ENCODE assay signal across 9 cellular contexts in the genomic region with DNA sequence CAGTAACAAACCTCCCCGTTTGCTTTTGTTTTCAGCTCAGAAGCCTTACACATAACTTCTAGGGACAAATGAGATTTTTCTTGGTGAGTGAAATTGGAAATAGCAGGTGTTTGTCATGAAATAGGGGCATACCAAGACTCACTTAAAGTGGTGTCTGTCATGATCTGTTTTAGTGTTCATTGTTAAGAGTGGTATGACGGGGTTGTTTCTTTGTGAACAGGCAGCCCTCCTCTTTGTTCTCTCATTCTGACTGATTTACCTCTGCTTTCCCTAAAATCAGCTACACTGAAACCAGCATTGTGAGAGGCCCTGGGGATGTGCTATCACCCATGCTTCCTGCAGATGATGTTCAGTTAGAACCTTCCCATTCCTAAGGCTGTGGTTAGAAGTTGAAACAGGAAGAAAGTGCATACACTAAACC. TPM values are rescaled to one million over a fixed set of nuclear protein-coding genes. Genes with fewer than 3 reads are reported as not detected.
DNase-seq lines count a peak whose midpoint lies in the region; ATAC-seq and TF ChIP-seq lines count a peak whose summit lies in the region.
"Had no signal": no experiment of that assay in that cellular context is flagged by ENCODE, and none has a peak within 500 bp of the region (broad histone marks: within the 10 kb centered on the region; RNA-seq: fewer than 3 reads in every experiment).

No MANE protein-coding gene starts in this region.

- no peaks in the 10 kb centered on the region for H3K4me1 ChIP-seq in foreskin keratinocyte

- H3K36me3 Mint-ChIP-seq in activated T-cell treated with anti-CD3 and anti-CD28 coated beads, Interleukin-2, amount 50 U/mL, for 72 hours (ENCODE audit: insufficient read depth in 2 of 2), result peaks cover 5% of the 10 kb centered on the region in 2 donors

- H3K4me3 Mint-ChIP-seq in activated T-cell treated with anti-CD3 and anti-CD28 coated beads, Interleukin-2, amount 50 U/mL, for 72 hours, result peak overlapping the region; percentile 82 to 89

- peak; percentile 50 for ATAC-seq in GM19455 (IDR thresholded peaks at IDR 0.05; ENCODE audit: unreplicated experiment)
- ATAC-seq in HG03354 (IDR thresholded peaks at IDR 0.05; ENCODE audit: poor library complexity, severe bottlenecking, unreplicated experiment), result peak; percentile 52
- peak; percentile 72 for ATAC-seq in activated T-cell treated with anti-CD3 and anti-CD28 coated beads, Interleukin-2, amount 50 U/mL, for 72 hours (replicated peaks in 1 of 2)
- ATAC-seq in foreskin keratinocyte, result no peak
- no peak for ATAC-seq in left cardiac atrium

- intact Hi-C loops in left cardiac atrium (cut with DNase I), result no loop called here

- H3K27me3 ChIP-seq in GM06990 (replicated peaks; ENCODE audit: control insufficient read depth, insufficient read depth, low read length), result no peaks in the 10 kb centered on the region
- peaks cover 12% of the 10 kb centered on the region for H3K27me3 ChIP-seq in foreskin keratinocyte
- H3K27me3 ChIP-seq: upper lobe of left lung had no signal

- H3K27ac Mint-ChIP-seq in activated T-cell treated with anti-CD3 and anti-CD28 coated beads, Interleukin-2, amount 50 U/mL, for 72 hours, result peak overlapping the region; percentile 96

- no peak overlapping the region for H3K27ac ChIP-seq in foreskin keratinocyte
- H3K27ac ChIP-seq: upper lobe of left lung had no signal

- peaks cover 19% of the 10 kb centered on the region for H3K27me3 Mint-ChIP-seq in activated T-cell treated with anti-CD3 and anti-CD28 coated beads, Interleukin-2, amount 50 U/mL, for 72 hours (ENCODE audit: low read depth)

- H3K4me3 ChIP-seq in GM06990 (replicated peaks; ENCODE audit: low read depth, low read length), result no peak overlapping the region; the same call in 1 of the 2 replicates
- H3K4me3 ChIP-seq: upper lobe of left lung had no signal

- no peak for TF ChIP-seq CTCF in GM06990 (IDR thresholded peaks at IDR 0.05; ENCODE audit: insufficient read depth, low read length, poor library complexity, severe bottlenecking)
- no peak for TF ChIP-seq CTCF in foreskin keratinocyte (conservative IDR thresholded peaks at IDR 0.05)

- DNase-seq in GM06990 (ENCODE audit: extremely low read depth, insufficient read length) (peak; percentile 81), foreskin keratinocyte (no peak), left cardiac atrium (no peak), NCI-H748 (lab: John Stamatoyannopoulos, UW; ENCODE audit: unreplicated experiment) (no peak)
- DNase-seq in activated T-cell treated with anti-CD3 and anti-CD28 coated beads, Interleukin-2, amount 50 U/mL, for 72 hours, result peak; percentile 49 to 51
- no peak for DNase-seq in effector CD8-positive, alpha-beta T cell (lab: John Stamatoyannopoulos, UW)
- DNase-seq: upper lobe of left lung had no signal

- H3K9me3 Mint-ChIP-seq in activated T-cell treated with anti-CD3 and anti-CD28 coated beads, Interleukin-2, amount 50 U/mL, for 72 hours, result no peaks in the 10 kb centered on the region

- H3K36me3 ChIP-seq in GM06990 (ENCODE audit: control insufficient read depth, insufficient read depth, low read length), result no peaks in the 10 kb centered on the region
- H3K36me3 ChIP-seq: upper lobe of left lung had no signal

- peaks cover 47% of the 10 kb centered on the region for H3K4me1 Mint-ChIP-seq in activated T-cell treated with anti-CD3 and anti-CD28 coated beads, Interleukin-2, amount 50 U/mL, for 72 hours (ENCODE audit: low read depth)

RNA-seq across cellular contexts. Expression of gene ERO1B, which starts 2.5 kb away (rescaled TPM):
- 1 to 10 TPM; 2.2 to 5.9 TPM for total RNA-seq in activated T-cell treated with anti-CD3 and anti-CD28 coated beads, Interleukin-2, amount 50 U/mL, for 72 hours
- 2.3 TPM in 2 replicates for total RNA-seq in foreskin keratinocyte
- polyA plus RNA-seq in foreskin keratinocyte, result 0.78 and 0.87 TPM in 2 replicates
- total RNA-seq in left cardiac atrium, result 1 to 10 TPM; 4.7 to 5.5 TPM

Comparison
In these comparisons a context has a peak if more than half of its experiments do, and no peak if none do; other contexts are left out.
1. DNase-seq: peak in GM06990 (single experiment) and activated T-cell treated with anti-CD3 and anti-CD28 coated beads, Interleukin-2, amount 50 U/mL, for 72 hours (2 of 2); none in foreskin keratinocyte (0 of 2), effector CD8-positive, alpha-beta T cell (single experiment), left cardiac atrium (single experiment) and NCI-H748 (single experiment).
2. ATAC-seq: peak in GM19455 (single experiment), HG03354 (single experiment) and activated T-cell treated with anti-CD3 and anti-CD28 coated beads, Interleukin-2, amount 50 U/mL, for 72 hours (2 of 2); none in foreskin keratinocyte (single experiment) and left cardiac atrium (0 of 2).